ENCODE assay signal across 8 cellular contexts in the genomic region with DNA sequence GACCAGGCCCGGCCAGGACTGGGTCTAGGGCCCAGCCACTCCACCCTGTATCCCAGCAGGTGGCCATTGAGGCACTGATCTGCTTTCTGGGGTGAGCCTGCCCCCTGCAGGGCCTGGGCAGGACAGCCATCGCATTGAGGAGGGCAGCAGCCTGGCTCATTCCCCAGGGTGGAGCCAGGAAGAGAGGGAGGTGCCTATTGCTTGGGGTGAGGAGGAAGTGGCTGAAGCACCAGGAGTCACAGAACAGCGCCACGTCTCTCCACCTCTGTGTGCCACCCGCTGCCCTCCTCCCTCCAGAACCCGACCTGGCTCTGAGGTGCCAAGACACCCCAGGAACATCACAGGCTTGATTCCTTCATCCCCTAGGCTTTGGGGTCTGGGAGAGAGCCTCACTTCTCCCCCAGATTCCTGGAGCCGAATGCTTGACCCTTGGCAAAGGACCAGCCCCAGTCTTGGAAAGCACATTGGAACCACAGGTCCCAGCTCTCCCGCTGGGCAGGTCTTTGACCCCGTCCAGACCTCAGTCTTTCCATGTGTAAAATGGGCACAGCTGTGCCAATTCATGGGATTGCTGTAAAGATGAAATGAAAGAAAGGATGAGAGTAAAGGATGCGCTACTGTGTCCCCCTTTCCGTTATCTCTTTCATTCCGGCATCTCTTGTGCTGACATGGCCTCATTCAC. TPM values are rescaled to one million over a fixed set of nuclear protein-coding genes. Genes with fewer than 3 reads are reported as not detected.
A peak's percentile ranks its signal among the peaks of the same experiment; 100 is the strongest.
DNase-seq lines count a peak whose midpoint lies in the region; ATAC-seq and TF ChIP-seq lines count a peak whose summit lies in the region.

No MANE protein-coding gene starts in this region.

- peaks cover 12% of the 10 kb centered on the region for H3K4me1 Mint-ChIP-seq in activated CD4-positive, alpha-beta memory T cell treated with anti-CD3 and anti-CD28 coated beads for 36 hours (ENCODE audit: low read depth)
- H3K4me1 Mint-ChIP-seq in endodermal cell, result peaks cover 19% of the 10 kb centered on the region
- peaks cover 14% of the 10 kb centered on the region for H3K4me1 Mint-ChIP-seq in stimulated activated naive CD8-positive, alpha-beta T cell treated with anti-CD3 and anti-CD28 coated beads, Interleukin-15, amount 100 ng/mL, for 72 hours

- no peaks in the 10 kb centered on the region for H3K36me3 Mint-ChIP-seq in activated CD4-positive, alpha-beta memory T cell treated with anti-CD3 and anti-CD28 coated beads for 36 hours
- no peaks in the 10 kb centered on the region for H3K36me3 Mint-ChIP-seq in endodermal cell (ENCODE audit: low read depth)

- WGBS in endodermal cell (ENCODE audit: insufficient coverage in 1 of 2, insufficient read length in 1 of 2), 2 experiments, result 84 to 91% methylated on average over 4 to 12 of the region's 12 CpGs

- POLR2A ChIA-PET in activated CD4-positive, alpha-beta memory T cell treated with anti-CD3 and anti-CD28 coated beads for 36 hours (lab: Charles Lee), result no interaction called here

- no peaks in the 10 kb centered on the region for H3K27me3 Mint-ChIP-seq in activated CD4-positive, alpha-beta memory T cell treated with anti-CD3 and anti-CD28 coated beads for 36 hours
- peaks cover 15% of the 10 kb centered on the region for H3K27me3 Mint-ChIP-seq in endodermal cell (ENCODE audit: insufficient read depth)
- no peaks in the 10 kb centered on the region for H3K27me3 Mint-ChIP-seq in stimulated activated naive CD8-positive, alpha-beta T cell treated with anti-CD3 and anti-CD28 coated beads, Interleukin-15, amount 100 ng/mL, for 72 hours

- TF ChIP-seq CTCF in endodermal cell (conservative IDR thresholded peaks at IDR 0.05), result peak; percentile 91

- no peak overlapping the region for H3K4me3 Mint-ChIP-seq in activated CD4-positive, alpha-beta memory T cell treated with anti-CD3 and anti-CD28 coated beads for 36 hours
- H3K4me3 Mint-ChIP-seq in endodermal cell, result no peak overlapping the region
- peak overlapping the region in 1 of 2 donors; percentile 27 for H3K4me3 Mint-ChIP-seq in stimulated activated naive CD8-positive, alpha-beta T cell treated with anti-CD3 and anti-CD28 coated beads, Interleukin-15, amount 100 ng/mL, for 72 hours

- CTCF ChIA-PET in activated CD4-positive, alpha-beta memory T cell treated with anti-CD3 and anti-CD28 coated beads for 36 hours (lab: Charles Lee), result interaction anchor here (1.1 to 2.4 kb wide), 9 partner anchors 9 to 209 kb away, joined by 3 to 15 read pairs (median 5); no protein-coding TSS in a partner anchor

- DNase-seq in GDM1 (lab: John Stamatoyannopoulos, UW), result peak; percentile 77
- DNase-seq in NCI-H774 (lab: John Stamatoyannopoulos, UW), result peak; percentile 90
- DNase-seq in activated CD4-positive, alpha-beta memory T cell treated with anti-CD3 and anti-CD28 coated beads for 36 hours, result peak; percentile 89
- DNase-seq in endodermal cell, result peak; percentile 96
- peak; percentile 70 for DNase-seq in myocyte (ENCODE audit: low read depth)
- DNase-seq in stimulated activated naive CD8-positive, alpha-beta T cell treated with anti-CD3 and anti-CD28 coated beads, Interleukin-15, amount 100 ng/mL, for 72 hours, result peak; percentile 74 to 83
- DNase-seq in cerebellum (ENCODE audit: low spot score), result no peak

- no peaks in the 10 kb centered on the region for H3K36me3 ChIP-seq in endodermal cell (ENCODE audit: control insufficient read depth, insufficient read depth, low read length)

- ATAC-seq in HG02678 (IDR thresholded peaks at IDR 0.05; ENCODE audit: unreplicated experiment), result peak; percentile 73
- ATAC-seq in stimulated activated naive CD8-positive, alpha-beta T cell treated with anti-CD3 and anti-CD28 coated beads, Interleukin-15, amount 100 ng/mL, for 72 hours, result peak; percentile 98

- H3K27ac ChIP-seq in endodermal cell (ENCODE audit: low read depth, low read length), result no peak overlapping the region

- intact Hi-C loops in activated CD4-positive, alpha-beta memory T cell treated with anti-CD3 and anti-CD28 coated beads for 36 hours (cut with micrococcal nuclease), result loop anchor here (2.0 to 10.0 kb wide), 5 partner anchors 52 to 695 kb away; no protein-coding TSS in a partner anchor

- H3K27ac Mint-ChIP-seq in activated CD4-positive, alpha-beta memory T cell treated with anti-CD3 and anti-CD28 coated beads for 36 hours, result no peak overlapping the region
- H3K27ac Mint-ChIP-seq in endodermal cell, result no peak overlapping the region
- peak overlapping the region in 1 of 2 donors; percentile 20 for H3K27ac Mint-ChIP-seq in stimulated activated naive CD8-positive, alpha-beta T cell treated with anti-CD3 and anti-CD28 coated beads, Interleukin-15, amount 100 ng/mL, for 72 hours

- H3K4me3 ChIP-seq in endodermal cell (ENCODE audit: low read length), result no peak overlapping the region

- H3K27me3 ChIP-seq in endodermal cell (ENCODE audit: control insufficient read depth, insufficient read depth, low read length, poor library complexity, severe bottlenecking), result no peaks in the 10 kb centered on the region

- H3K9ac ChIP-seq in endodermal cell (ENCODE audit: extremely low read depth, low read length, poor library complexity, severe bottlenecking), result no peak overlapping the region

- H3K9me3 Mint-ChIP-seq in activated CD4-positive, alpha-beta memory T cell treated with anti-CD3 and anti-CD28 coated beads for 36 hours, result no peaks in the 10 kb centered on the region
- no peaks in the 10 kb centered on the region for H3K9me3 Mint-ChIP-seq in endodermal cell
- H3K9me3 Mint-ChIP-seq in stimulated activated naive CD8-positive, alpha-beta T cell treated with anti-CD3 and anti-CD28 coated beads, Interleukin-15, amount 100 ng/mL, for 72 hours, result no peaks in the 10 kb centered on the region

- no peaks in the 10 kb centered on the region for H3K9me3 ChIP-seq in endodermal cell (ENCODE audit: control insufficient read depth, low read length)

- no peaks in the 10 kb centered on the region for H3K4me1 ChIP-seq in endodermal cell (ENCODE audit: control insufficient read depth, insufficient read depth, low read length)

RNA-seq across cellular contexts. Expression of gene KRT36, which starts 7.2 kb away (rescaled TPM):
- total RNA-seq in activated CD4-positive, alpha-beta memory T cell treated with anti-CD3 and anti-CD28 coated beads for 36 hours, result not detected
- total RNA-seq in endodermal cell (not detected), myocyte (not detected in 2 replicates), cerebellum (not detected)
- not detected for polyA plus RNA-seq in endodermal cell (2013, experiment 1 of 2)
- polyA plus RNA-seq in endodermal cell (2013, experiment 2 of 2), result not detected
- polyA plus RNA-seq in myocyte (2012), result not detected

RNA-seq across cellular contexts. Expression of gene KRT13, which starts 8.5 kb away (rescaled TPM):
- total RNA-seq in activated CD4-positive, alpha-beta memory T cell treated with anti-CD3 and anti-CD28 coated beads for 36 hours, result not detected
- total RNA-seq in endodermal cell (not detected), myocyte (not detected in 2 replicates), cerebellum (0.27 TPM)
- not detected for polyA plus RNA-seq in endodermal cell (2013, experiment 1 of 2)
- polyA plus RNA-seq in endodermal cell (2013, experiment 2 of 2), result not detected
- polyA plus RNA-seq in myocyte (2012), result not detected

RNA-seq across cellular contexts. Expression of gene KRT35, which starts 16.0 kb away (rescaled TPM):
- total RNA-seq in activated CD4-positive, alpha-beta memory T cell treated with anti-CD3 and anti-CD28 coated beads for 36 hours, result not detected
- total RNA-seq in endodermal cell, result not detected
- not detected for polyA plus RNA-seq in endodermal cell (2013, experiment 1 of 2)
- not detected for polyA plus RNA-seq in endodermal cell (2013, experiment 2 of 2)
- not detected in 2 replicates for total RNA-seq in myocyte
- not detected for polyA plus RNA-seq in myocyte (2012)
- not detected for total RNA-seq in cerebellum

RNA-seq across cellular contexts. Expression of gene KRT15, which starts 21.7 kb away (rescaled TPM):
- total RNA-seq in activated CD4-positive, alpha-beta memory T cell treated with anti-CD3 and anti-CD28 coated beads for 36 hours, result not detected
- 1 to 10 TPM in 1 of 2 donors, under 1 TPM in 1; 0.95 to 1.2 TPM for total RNA-seq in endodermal cell
- polyA plus RNA-seq in endodermal cell (2013, experiment 1 of 2), result not detected
- not detected for polyA plus RNA-seq in endodermal cell (2013, experiment 2 of 2)
- not detected in 2 replicates for total RNA-seq in myocyte
- not detected for polyA plus RNA-seq in myocyte (2012)
- total RNA-seq in cerebellum, result not detected

RNA-seq across cellular contexts. Expression of gene KRT32, which starts 29.8 kb away (rescaled TPM):
- not detected for total RNA-seq in activated CD4-positive, alpha-beta memory T cell treated with anti-CD3 and anti-CD28 coated beads for 36 hours
- total RNA-seq in endodermal cell (not detected), myocyte (not detected in 2 replicates), cerebellum (not detected)
- not detected for polyA plus RNA-seq in endodermal cell (2013, experiment 1 of 2)
- not detected for polyA plus RNA-seq in endodermal cell (2013, experiment 2 of 2)
- not detected for polyA plus RNA-seq in myocyte (2012)
